ENCODE assay signal across 9 cellular contexts in genomic region chr4:177612684-177613083, GRCh38.
"Had no signal": no experiment of that assay in that cellular context is flagged by ENCODE, and none has a peak within 500 bp of the region (broad histone marks: within the 10 kb centered on the region; RNA-seq: fewer than 3 reads in every experiment).

No MANE protein-coding gene starts in this region.

- H3K9me3 Mint-ChIP-seq: IgD-negative memory B cell had no signal

- H3K27ac ChIP-seq: HL-60, KMS-11 had no signal

- FAIRE-seq: HepG2, HTR-8/SVneo, K562 had no signal

- H3K4me3 ChIP-seq: K562 had no signal

- H3K27me3 Mint-ChIP-seq: IgD-negative memory B cell had no signal

- DNase-seq: IMR-90, KBM-7, KG1 had no signal

- H3K4me3 Mint-ChIP-seq: IgD-negative memory B cell had no signal

- H3K4me2 ChIP-seq: KMS-11 had no signal

- ATAC-seq: HepG2, K562 had no signal

- H3K27ac Mint-ChIP-seq: IgD-negative memory B cell had no signal

- H3K4me1 Mint-ChIP-seq: IgD-negative memory B cell had no signal
